1 cellular context compared by ENCODE assay signal in genomic region chr10:86377797-86378146, GRCh38.
TF ChIP-seq lines count a peak whose summit lies in the region.

No MANE protein-coding gene starts in this region.

TF ChIP-seq in HEK293T, 16 proteins besides CTCF, POLR2A, EP300 and RAD21:
- TF ChIP-seq LEF1 (IDR thresholded peaks at IDR 0.05; ENCODE audit: borderline replicate concordance) (no peak), FOXK2 (IDR thresholded peaks at IDR 0.05) (no peak)
